Comparison of ENCODE assay signal across 12 cellular contexts in the genomic region with DNA sequence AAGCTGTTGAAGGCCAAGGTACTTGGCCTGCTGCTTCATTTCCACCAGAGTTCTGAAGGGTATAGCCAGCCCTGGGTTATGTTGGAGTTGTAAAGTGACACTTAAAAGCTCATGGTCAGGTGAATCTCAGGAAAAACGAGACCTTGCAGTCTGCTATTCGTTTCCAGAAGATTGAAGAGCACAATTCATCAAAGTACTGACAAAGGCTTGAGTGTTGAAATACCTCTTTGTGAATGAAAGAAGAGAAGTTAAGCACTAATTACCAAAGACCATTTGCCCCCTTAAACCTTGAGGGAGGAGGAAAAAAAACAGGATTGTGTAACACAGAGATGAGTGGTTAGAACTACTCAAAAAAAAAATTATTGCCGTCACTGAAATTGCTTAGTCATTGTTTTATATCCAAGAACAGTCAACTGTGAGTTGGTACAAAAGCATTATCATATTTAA. TPM values are rescaled to one million over a fixed set of nuclear protein-coding genes. Genes with fewer than 3 reads are reported as not detected.
A peak's percentile ranks its signal among the peaks of the same experiment; 100 is the strongest.
DNase-seq lines count a peak whose midpoint lies in the region; ATAC-seq and TF ChIP-seq lines count a peak whose summit lies in the region.
"Had no signal": no experiment of that assay in that cellular context is flagged by ENCODE, and none has a peak within 500 bp of the region (broad histone marks: within the 10 kb centered on the region; RNA-seq: fewer than 3 reads in every experiment).

No MANE protein-coding gene starts in this region.

- H3K27me3 Mint-ChIP-seq in activated CD4-positive, alpha-beta memory T cell treated with anti-CD3 and anti-CD28 coated beads, Interleukin-2, amount 10 ng/mL, durations not matched to agents 7 days and 5 days, result no peaks in the 10 kb centered on the region
- H3K27me3 Mint-ChIP-seq: IgD-negative memory B cell had no signal

- no peaks in the 10 kb centered on the region for H3K4me1 Mint-ChIP-seq in activated CD4-positive, alpha-beta memory T cell treated with anti-CD3 and anti-CD28 coated beads, Interleukin-2, amount 10 ng/mL, durations not matched to agents 7 days and 5 days
- H3K4me1 Mint-ChIP-seq: IgD-negative memory B cell had no signal

- ATAC-seq in SK-N-SH treated with all-trans-retinoic acid at 6 μM for 48 hours (0 out of 3 replicates have a peak, but pooled peaks have one; percentile 4), HG02973 (IDR thresholded peaks at IDR 0.05; ENCODE audit: unreplicated experiment) (no peak), HG03108 (IDR thresholded peaks at IDR 0.05; ENCODE audit: unreplicated experiment) (no peak)

- no peaks in the 10 kb centered on the region for H3K36me3 ChIP-seq in BLaER1

- H3K9ac ChIP-seq in BLaER1, result no peak overlapping the region

- peaks cover 28% of the 10 kb centered on the region for H3K4me1 ChIP-seq in BLaER1

- no peaks in the 10 kb centered on the region for H3K9me3 Mint-ChIP-seq in activated CD4-positive, alpha-beta memory T cell treated with anti-CD3 and anti-CD28 coated beads, Interleukin-2, amount 10 ng/mL, durations not matched to agents 7 days and 5 days
- H3K9me3 Mint-ChIP-seq: IgD-negative memory B cell had no signal

- H3K27me3 ChIP-seq in BLaER1, result no peaks in the 10 kb centered on the region

- no peak overlapping the region for H3K4me3 ChIP-seq in BLaER1

- H3K27ac Mint-ChIP-seq in activated CD4-positive, alpha-beta memory T cell treated with anti-CD3 and anti-CD28 coated beads, Interleukin-2, amount 10 ng/mL, durations not matched to agents 7 days and 5 days, result no peak overlapping the region
- H3K27ac Mint-ChIP-seq: IgD-negative memory B cell had no signal

- no peak overlapping the region for H3K27ac ChIP-seq in BLaER1

- POLR2A ChIA-PET in activated CD4-positive, alpha-beta memory T cell treated with anti-CD3 and anti-CD28 coated beads, Interleukin-2, amount 10 ng/mL, durations not matched to agents 7 days and 5 days (lab: Charles Lee), result no interaction called here

- H3K36me3 Mint-ChIP-seq in activated CD4-positive, alpha-beta memory T cell treated with anti-CD3 and anti-CD28 coated beads, Interleukin-2, amount 10 ng/mL, durations not matched to agents 7 days and 5 days (ENCODE audit: low read depth), result no peaks in the 10 kb centered on the region

- peak; percentile 80 for DNase-seq in NCI-H1436 treated with DMSO at 0.1 percent for 48 hours (lab: John Stamatoyannopoulos, UW)
- peak; percentile 76 for DNase-seq in islet precursor cell
- DNase-seq in activated CD4-positive, alpha-beta memory T cell treated with anti-CD3 and anti-CD28 coated beads, Interleukin-2, amount 10 ng/mL, durations not matched to agents 7 days and 5 days, result no peak
- no peak for DNase-seq in GM13976 (ENCODE audit: low spot score)
- DNase-seq: activated CD4-positive, CD25-positive, alpha-beta regulatory T cell; stimulated activated CD8-positive, alpha-beta memory T cell treated with anti-CD3 and anti-CD28 coated beads, Interleukin-4, amount 100 ng/mL, for 48 hours had no signal

- CTCF ChIA-PET in activated CD4-positive, alpha-beta memory T cell treated with anti-CD3 and anti-CD28 coated beads, Interleukin-2, amount 10 ng/mL, durations not matched to agents 7 days and 5 days (lab: Charles Lee), result interaction anchor here (0.6 kb wide), 1 partner anchor 1399 kb away, joined by 3 read pairs; no protein-coding TSS in a partner anchor

- peak overlapping the region; percentile 36; the same call in 1 of the 2 replicates for H3K4me2 ChIP-seq in BLaER1

- no peak for TF ChIP-seq CTCF in GM13976 (IDR thresholded peaks at IDR 0.05; ENCODE audit: borderline replicate concordance, control extremely low read depth, extremely low read depth, insufficient read depth, missing control alignments)

- no peaks in the 10 kb centered on the region for H3K9me3 ChIP-seq in BLaER1

- H3K4me3 Mint-ChIP-seq in activated CD4-positive, alpha-beta memory T cell treated with anti-CD3 and anti-CD28 coated beads, Interleukin-2, amount 10 ng/mL, durations not matched to agents 7 days and 5 days, result no peak overlapping the region
- H3K4me3 Mint-ChIP-seq: IgD-negative memory B cell, nephron had no signal

- H4K20me1 ChIP-seq in BLaER1, result no peaks in the 10 kb centered on the region

- in situ Hi-C loops in GM13976 (cut with MboI; ENCODE audit: low sequenced_read_pairs, unreplicated experiment), result no loop called here

TF ChIP-seq in SK-N-SH treated with all-trans-retinoic acid at 6 μM for 48 hours, 23 proteins besides CTCF, POLR2A, EP300 and RAD21:
- peak; percentile 23; the same call in 1 of the 2 replicates for TF ChIP-seq ZC3H10 (CRISPR knock-in tag; IDR thresholded peaks at IDR 0.05)
- TF ChIP-seq, protein P1, sequence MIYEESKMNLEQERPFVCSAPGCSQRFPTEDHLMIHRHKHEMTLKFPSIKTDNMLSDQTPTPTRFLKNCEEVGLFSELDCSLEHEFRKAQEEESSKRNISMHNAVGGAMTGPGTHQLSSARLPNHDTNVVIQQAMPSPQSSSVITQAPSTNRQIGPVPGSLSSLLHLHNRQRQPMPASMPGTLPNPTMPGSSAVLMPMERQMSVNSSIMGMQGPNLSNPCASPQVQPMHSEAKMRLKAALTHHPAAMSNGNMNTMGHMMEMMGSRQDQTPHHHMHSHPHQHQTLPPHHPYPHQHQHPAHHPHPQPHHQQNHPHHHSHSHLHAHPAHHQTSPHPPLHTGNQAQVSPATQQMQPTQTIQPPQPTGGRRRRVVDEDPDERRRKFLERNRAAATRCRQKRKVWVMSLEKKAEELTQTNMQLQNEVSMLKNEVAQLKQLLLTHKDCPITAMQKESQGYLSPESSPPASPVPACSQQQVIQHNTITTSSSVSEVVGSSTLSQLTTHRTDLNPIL (CRISPR knock-in tag; IDR thresholded peaks at IDR 0.05; ENCODE audit: low read depth), result no peak
- TF ChIP-seq TOX (CRISPR knock-in tag; IDR thresholded peaks at IDR 0.05; ENCODE audit: borderline replicate concordance), result peak; percentile 70; the same call in 1 of the 2 replicates
- no peak for TF ChIP-seq BACH2 (CRISPR knock-in tag; IDR thresholded peaks at IDR 0.05; ENCODE audit: borderline replicate concordance)
- TF ChIP-seq, protein P2, sequence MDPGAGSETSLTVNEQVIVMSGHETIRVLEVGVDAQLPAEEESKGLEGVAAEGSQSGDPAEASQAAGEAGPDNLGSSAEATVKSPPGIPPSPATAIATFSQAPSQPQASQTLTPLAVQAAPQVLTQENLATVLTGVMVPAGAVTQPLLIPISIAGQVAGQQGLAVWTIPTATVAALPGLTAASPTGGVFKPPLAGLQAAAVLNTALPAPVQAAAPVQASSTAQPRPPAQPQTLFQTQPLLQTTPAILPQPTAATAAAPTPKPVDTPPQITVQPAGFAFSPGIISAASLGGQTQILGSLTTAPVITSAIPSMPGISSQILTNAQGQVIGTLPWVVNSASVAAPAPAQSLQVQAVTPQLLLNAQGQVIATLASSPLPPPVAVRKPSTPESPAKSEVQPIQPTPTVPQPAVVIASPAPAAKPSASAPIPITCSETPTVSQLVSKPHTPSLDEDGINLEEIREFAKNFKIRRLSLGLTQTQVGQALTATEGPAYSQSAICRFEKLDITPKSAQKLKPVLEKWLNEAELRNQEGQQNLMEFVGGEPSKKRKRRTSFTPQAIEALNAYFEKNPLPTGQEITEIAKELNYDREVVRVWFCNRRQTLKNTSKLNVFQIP (CRISPR knock-in tag; IDR thresholded peaks at IDR 0.05; ENCODE audit: borderline replicate concordance, low read depth), result no peak
- no peak for TF ChIP-seq SNAI2 (CRISPR knock-in tag; IDR thresholded peaks at IDR 0.05)
- 0 out of 2 replicates have a peak, but pooled peaks have one; percentile 52 for TF ChIP-seq ISL1 (CRISPR knock-in tag; IDR thresholded peaks at IDR 0.05)
- peak; percentile 62; the same call in 1 of the 2 replicates for TF ChIP-seq RARB (CRISPR knock-in tag; IDR thresholded peaks at IDR 0.05)
- no peak for TF ChIP-seq TCF4 (CRISPR knock-in tag; IDR thresholded peaks at IDR 0.05; ENCODE audit: borderline replicate concordance)
- no peak for TF ChIP-seq ARNTL (CRISPR knock-in tag; IDR thresholded peaks at IDR 0.05; ENCODE audit: borderline replicate concordance, low read depth)
TF ChIP-seq in SK-N-SH treated with all-trans-retinoic acid at 6 μM for 48 hours: peak in this region for 4.

RNA-seq across cellular contexts. Expression of a gene that starts 48.6 kb away (rescaled TPM):
- not detected for total RNA-seq in activated CD4-positive, alpha-beta memory T cell treated with anti-CD3 and anti-CD28 coated beads, Interleukin-2, amount 10 ng/mL, durations not matched to agents 7 days and 5 days

Comparison
In these comparisons a context has a peak if more than half of its experiments do, and no peak if none do; other contexts are left out.
1. DNase-seq: peak in NCI-H1436 treated with DMSO at 0.1 percent for 48 hours (single experiment) and islet precursor cell (single experiment); none in activated CD4-positive, alpha-beta memory T cell treated with anti-CD3 and anti-CD28 coated beads, Interleukin-2, amount 10 ng/mL, durations not matched to agents 7 days and 5 days (single experiment) and GM13976 (single experiment).